In the genomic region with DNA sequence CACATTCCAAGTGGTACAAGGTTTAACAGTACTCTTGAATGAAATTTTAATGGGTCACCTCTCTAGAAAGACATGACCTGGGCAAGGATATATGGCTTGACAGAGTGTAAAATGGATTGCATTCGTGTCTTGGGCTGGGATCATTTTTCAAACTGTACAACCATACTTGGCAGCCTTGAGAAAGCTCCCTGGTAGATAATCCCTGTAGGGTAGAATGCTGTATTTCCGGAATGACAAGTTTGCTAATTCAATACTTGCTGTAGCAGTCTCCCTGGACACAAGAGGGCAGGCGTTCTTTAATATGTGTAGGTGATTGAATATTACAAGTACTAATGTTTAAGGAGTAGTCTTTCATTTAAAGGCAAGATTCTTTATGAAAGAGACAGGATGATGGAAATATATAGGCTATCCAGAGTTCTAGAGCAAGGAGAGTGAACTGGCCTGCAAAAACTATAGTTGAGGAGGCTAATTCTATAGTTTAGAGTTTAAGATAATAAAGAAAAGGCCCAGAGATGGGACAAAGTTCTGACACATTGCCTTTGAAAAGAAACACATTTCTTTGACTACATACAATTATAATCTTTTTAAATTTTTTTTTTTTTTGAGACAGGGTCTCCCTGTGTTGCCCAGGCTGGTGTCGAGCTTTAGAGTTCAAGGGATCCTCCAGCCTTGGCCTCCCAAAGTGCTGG, we compare ENCODE assay signal across 9 cellular contexts. TPM values are rescaled to one million over a fixed set of nuclear protein-coding genes. Genes with fewer than 3 reads are reported as not detected.
DNase-seq lines count a peak whose midpoint lies in the region; ATAC-seq and TF ChIP-seq lines count a peak whose summit lies in the region.
"Had no signal": no experiment of that assay in that cellular context is flagged by ENCODE, and none has a peak within 500 bp of the region (broad histone marks: within the 10 kb centered on the region; RNA-seq: fewer than 3 reads in every experiment).

No MANE protein-coding gene starts in this region.

- peak; percentile 42 for ATAC-seq in activated CD8-positive, alpha-beta memory T cell treated with anti-CD3 and anti-CD28 coated beads, Interleukin-2, amount 10 ng/mL, durations not matched to agents 7 days and 5 days
- ATAC-seq in sciatic nerve (no peak), GM19035 (IDR thresholded peaks at IDR 0.05; ENCODE audit: unreplicated experiment) (no peak), HG03159 (IDR thresholded peaks at IDR 0.05; ENCODE audit: unreplicated experiment) (no peak)

- H3K27ac Mint-ChIP-seq in activated CD8-positive, alpha-beta memory T cell treated with anti-CD3 and anti-CD28 coated beads, Interleukin-2, amount 10 ng/mL, durations not matched to agents 7 days and 5 days: no peak overlapping the region
- H3K27ac Mint-ChIP-seq in chondrocyte (ENCODE audit: unreplicated experiment): no peak overlapping the region

- no CpG with 5 or more reads among the region's 4 CpGs for WGBS in mesendoderm (ENCODE audit: extremely low coverage, insufficient coverage, low lambda C conversion rate)

- H3K18ac ChIP-seq in mesendoderm (ENCODE audit: low read length): no peak overlapping the region

- no peak overlapping the region for H3K9ac ChIP-seq in mesendoderm (ENCODE audit: low read length)
- H3K9ac ChIP-seq: BLaER1 treated with 17β-estradiol and CSF1 and Interleukin-3, amounts not matched to agents 10 nM and 100 nM had no signal

- H3K79me1 ChIP-seq in mesendoderm (ENCODE audit: low read length): no peaks in the 10 kb centered on the region

- DNase-seq in activated CD8-positive, alpha-beta memory T cell treated with anti-CD3 and anti-CD28 coated beads, Interleukin-2, amount 10 ng/mL, durations not matched to agents 7 days and 5 days: no peak
- DNase-seq in activated CD8-positive, alpha-beta memory T cell treated with anti-CD3 and anti-CD28 coated beads, Interleukin-2, amount 50 U/mL, for 48 hours: no peak
- peak; percentile 23 for DNase-seq in NCI-H460 (ENCODE audit: extremely low read depth, low read depth)
- DNase-seq in chondrocyte (ENCODE audit: low spot score): no peak
- peak; percentile 84 for DNase-seq in mesendoderm
- no peak for DNase-seq in sciatic nerve (ENCODE audit: low spot score)

- no peak overlapping the region for H2AK5ac ChIP-seq in mesendoderm (ENCODE audit: low read length)

- no peaks in the 10 kb centered on the region for H3K36me3 Mint-ChIP-seq in activated CD8-positive, alpha-beta memory T cell treated with anti-CD3 and anti-CD28 coated beads, Interleukin-2, amount 10 ng/mL, durations not matched to agents 7 days and 5 days
- H3K36me3 Mint-ChIP-seq in chondrocyte (ENCODE audit: low read depth): peaks cover 3% of the 10 kb centered on the region

- H3K79me2 ChIP-seq in mesendoderm (ENCODE audit: control insufficient read depth, insufficient read depth, low read length): no peaks in the 10 kb centered on the region

- no peak overlapping the region for H3K4me3 Mint-ChIP-seq in activated CD8-positive, alpha-beta memory T cell treated with anti-CD3 and anti-CD28 coated beads, Interleukin-2, amount 10 ng/mL, durations not matched to agents 7 days and 5 days
- no peak overlapping the region for H3K4me3 Mint-ChIP-seq in chondrocyte (ENCODE audit: unreplicated experiment)

- CTCF ChIA-PET in activated CD8-positive, alpha-beta memory T cell treated with anti-CD3 and anti-CD28 coated beads, Interleukin-2, amount 10 ng/mL, durations not matched to agents 7 days and 5 days (lab: Charles Lee): interaction anchor here (0.8 to 0.9 kb wide), 2 partner anchors 151 to 707 kb away, joined by 3 read pairs; a partner anchor contains a TSS

- no peak overlapping the region for H3K4me2 ChIP-seq in mesendoderm (ENCODE audit: low read length)
- H3K4me2 ChIP-seq: BLaER1 treated with 17β-estradiol and CSF1 and Interleukin-3, amounts not matched to agents 10 nM and 100 nM had no signal

- H3K4me1 ChIP-seq in mesendoderm (ENCODE audit: control insufficient read depth, low read depth, low read length): no peaks in the 10 kb centered on the region
- H3K4me1 ChIP-seq: BLaER1 treated with 17β-estradiol and CSF1 and Interleukin-3, amounts not matched to agents 10 nM and 100 nM had no signal

- no peak overlapping the region for H3K4me3 ChIP-seq in mesendoderm (ENCODE audit: low read length)
- H3K4me3 ChIP-seq: BLaER1 treated with 17β-estradiol and CSF1 and Interleukin-3, amounts not matched to agents 10 nM and 100 nM had no signal

- intact Hi-C loops in sciatic nerve (cut with DNase I): no loop called here

- H3K4ac ChIP-seq in mesendoderm (ENCODE audit: low read depth, low read length): no peak overlapping the region

- H2BK120ac ChIP-seq in mesendoderm (ENCODE audit: low read depth, low read length): no peak overlapping the region

- H3K27me3 Mint-ChIP-seq in activated CD8-positive, alpha-beta memory T cell treated with anti-CD3 and anti-CD28 coated beads, Interleukin-2, amount 10 ng/mL, durations not matched to agents 7 days and 5 days: no peaks in the 10 kb centered on the region
- no peaks in the 10 kb centered on the region for H3K27me3 Mint-ChIP-seq in chondrocyte (ENCODE audit: low read depth)

- H2BK15ac ChIP-seq in mesendoderm (replicated peaks; ENCODE audit: low read depth): no peak overlapping the region

- no peaks in the 10 kb centered on the region for H3K27me3 ChIP-seq in mesendoderm (ENCODE audit: insufficient read depth, low read length, poor library complexity)
- H3K27me3 ChIP-seq: BLaER1 treated with 17β-estradiol and CSF1 and Interleukin-3, amounts not matched to agents 10 nM and 100 nM had no signal

- TF ChIP-seq CTCF in chondrocyte (IDR thresholded peaks at IDR 0.05): peak; percentile 69

- no peaks in the 10 kb centered on the region for H3K4me1 Mint-ChIP-seq in activated CD8-positive, alpha-beta memory T cell treated with anti-CD3 and anti-CD28 coated beads, Interleukin-2, amount 10 ng/mL, durations not matched to agents 7 days and 5 days
- H3K4me1 Mint-ChIP-seq in chondrocyte (ENCODE audit: low read depth): no peaks in the 10 kb centered on the region

- no peak overlapping the region for H4K8ac ChIP-seq in mesendoderm (ENCODE audit: low read depth, low read length)

- no peak overlapping the region for H2BK5ac ChIP-seq in mesendoderm (ENCODE audit: low read length)

- no peak overlapping the region for H4K5ac ChIP-seq in mesendoderm (ENCODE audit: low read length)

- no peak overlapping the region for H3K56ac ChIP-seq in mesendoderm (ENCODE audit: low read length)

- H3K27ac ChIP-seq in mesendoderm (ENCODE audit: low read depth, low read length): no peak overlapping the region
- H3K27ac ChIP-seq: BLaER1 treated with 17β-estradiol and CSF1 and Interleukin-3, amounts not matched to agents 10 nM and 100 nM had no signal

- no peak overlapping the region for H3K23ac ChIP-seq in mesendoderm (ENCODE audit: low read length)

- H3K9me3 Mint-ChIP-seq in activated CD8-positive, alpha-beta memory T cell treated with anti-CD3 and anti-CD28 coated beads, Interleukin-2, amount 10 ng/mL, durations not matched to agents 7 days and 5 days (ENCODE audit: low read depth): no peaks in the 10 kb centered on the region
- no peaks in the 10 kb centered on the region for H3K9me3 Mint-ChIP-seq in chondrocyte (ENCODE audit: low read depth)

- H3K36me3 ChIP-seq in mesendoderm (ENCODE audit: control insufficient read depth, insufficient read depth, low read length): no peaks in the 10 kb centered on the region
- H3K36me3 ChIP-seq: BLaER1 treated with 17β-estradiol and CSF1 and Interleukin-3, amounts not matched to agents 10 nM and 100 nM had no signal

RNA-seq across cellular contexts. Expression of a gene that starts 53.4 kb away (rescaled TPM):
- not detected for total RNA-seq in activated CD8-positive, alpha-beta memory T cell treated with anti-CD3 and anti-CD28 coated beads, Interleukin-2, amount 10 ng/mL, durations not matched to agents 7 days and 5 days
- total RNA-seq in NCI-H460 (2014; rRNA removed; shearing (Covaris generic)): 0.37 TPM in 1 of 2 replicates, not detected in the other
- polyA plus RNA-seq in NCI-H460 (2014; cell fraction: nucleus; rRNA removed): 0.07 TPM in 1 of 2 replicates, not detected in the other
- 2.4 to 5.5 TPM (median 4.1 TPM) in 3 replicates for total RNA-seq in chondrocyte
- polyA plus RNA-seq in mesendoderm (2013, experiment 1 of 2): 71.4 TPM
- 74.9 TPM for polyA plus RNA-seq in mesendoderm (2013, experiment 2 of 2)
- total RNA-seq in sciatic nerve: 17.1 TPM

Comparison
In these comparisons a context has a peak if more than half of its experiments do, and no peak if none do; other contexts are left out.
1. DNase-seq: peak in NCI-H460 (single experiment) and mesendoderm (single experiment); none in activated CD8-positive, alpha-beta memory T cell treated with anti-CD3 and anti-CD28 coated beads, Interleukin-2, amount 10 ng/mL, durations not matched to agents 7 days and 5 days (single experiment), activated CD8-positive, alpha-beta memory T cell treated with anti-CD3 and anti-CD28 coated beads, Interleukin-2, amount 50 U/mL, for 48 hours (single experiment), chondrocyte (single experiment) and sciatic nerve (single experiment).